In genomic region chr3:70811880-70812279, GRCh38 we compare ENCODE assay signal across 11 cellular contexts.
DNase-seq lines count a peak whose midpoint lies in the region; ATAC-seq and TF ChIP-seq lines count a peak whose summit lies in the region.
"Had no signal": no experiment of that assay in that cellular context is flagged by ENCODE, and none has a peak within 500 bp of the region (broad histone marks: within the 10 kb centered on the region; RNA-seq: fewer than 3 reads in every experiment).

No MANE protein-coding gene starts in this region.

- no peaks in the 10 kb centered on the region for H3K4me1 ChIP-seq in rectal smooth muscle tissue (ENCODE audit: control insufficient read depth, insufficient read depth, low read length)
- H3K4me1 ChIP-seq: A549 had no signal

- peak overlapping the region; percentile 27 for H3K27ac ChIP-seq in rectal smooth muscle tissue (ENCODE audit: low read depth, low read length)
- H3K27ac ChIP-seq: A549 had no signal

- in situ Hi-C loops in SK-MEL-5 (cut with HindIII; ENCODE audit: low pct_unique_long_range_greater_than_20kb, low sequenced_read_pairs): no loop called here

- H3K4me3 ChIP-seq in fibroblast of the aortic adventitia (ENCODE audit: low read depth, low read length) (no peak overlapping the region), rectal smooth muscle tissue (ENCODE audit: low read length) (no peak overlapping the region)
- H3K4me3 ChIP-seq: A549, GM23338 had no signal

- ATAC-seq in HG02884 (IDR thresholded peaks at IDR 0.05; ENCODE audit: unreplicated experiment): no peak
- no peak for ATAC-seq in esophagus mucosa
- ATAC-seq: A549, GM23338 had no signal

- no peak overlapping the region for H3K9ac ChIP-seq in rectal smooth muscle tissue (ENCODE audit: low read length)

- H3K27me3 ChIP-seq in rectal smooth muscle tissue (ENCODE audit: control insufficient read depth, insufficient read depth, low read length): no peaks in the 10 kb centered on the region

- no peak for TF ChIP-seq CTCF in fibroblast of the aortic adventitia (IDR thresholded peaks at IDR 0.05; ENCODE audit: insufficient read depth, low read length)

- no peaks in the 10 kb centered on the region for H3K36me3 ChIP-seq in rectal smooth muscle tissue (ENCODE audit: control insufficient read depth, insufficient read depth, low read length)

- DNase-seq in DMS53 (lab: John Stamatoyannopoulos, UW) (peak; percentile 1), DMS53 treated with DMSO at 0.1 percent for 48 hours (lab: John Stamatoyannopoulos, UW; ENCODE audit: unreplicated experiment) (no peak), SK-MEL-5 (ENCODE audit: low read depth, low spot score) (peak; percentile 67), fibroblast of the aortic adventitia (ENCODE audit: low read depth) (peak; percentile 84), OCI-M2 (lab: John Stamatoyannopoulos, UW; ENCODE audit: unreplicated experiment) (no peak)
- DNase-seq: activated T-cell treated with anti-CD3 and anti-CD28 coated beads, Interleukin-2, amount 50 U/mL, for 1 hour had no signal

Comparison
In these comparisons a context has a peak if more than half of its experiments do, and no peak if none do; other contexts are left out.
1. DNase-seq: peak in DMS53 (single experiment), SK-MEL-5 (single experiment) and fibroblast of the aortic adventitia (single experiment); none in DMS53 treated with DMSO at 0.1 percent for 48 hours (single experiment) and OCI-M2 (single experiment).